11 cellular contexts compared by ENCODE assay signal in the genomic region with DNA sequence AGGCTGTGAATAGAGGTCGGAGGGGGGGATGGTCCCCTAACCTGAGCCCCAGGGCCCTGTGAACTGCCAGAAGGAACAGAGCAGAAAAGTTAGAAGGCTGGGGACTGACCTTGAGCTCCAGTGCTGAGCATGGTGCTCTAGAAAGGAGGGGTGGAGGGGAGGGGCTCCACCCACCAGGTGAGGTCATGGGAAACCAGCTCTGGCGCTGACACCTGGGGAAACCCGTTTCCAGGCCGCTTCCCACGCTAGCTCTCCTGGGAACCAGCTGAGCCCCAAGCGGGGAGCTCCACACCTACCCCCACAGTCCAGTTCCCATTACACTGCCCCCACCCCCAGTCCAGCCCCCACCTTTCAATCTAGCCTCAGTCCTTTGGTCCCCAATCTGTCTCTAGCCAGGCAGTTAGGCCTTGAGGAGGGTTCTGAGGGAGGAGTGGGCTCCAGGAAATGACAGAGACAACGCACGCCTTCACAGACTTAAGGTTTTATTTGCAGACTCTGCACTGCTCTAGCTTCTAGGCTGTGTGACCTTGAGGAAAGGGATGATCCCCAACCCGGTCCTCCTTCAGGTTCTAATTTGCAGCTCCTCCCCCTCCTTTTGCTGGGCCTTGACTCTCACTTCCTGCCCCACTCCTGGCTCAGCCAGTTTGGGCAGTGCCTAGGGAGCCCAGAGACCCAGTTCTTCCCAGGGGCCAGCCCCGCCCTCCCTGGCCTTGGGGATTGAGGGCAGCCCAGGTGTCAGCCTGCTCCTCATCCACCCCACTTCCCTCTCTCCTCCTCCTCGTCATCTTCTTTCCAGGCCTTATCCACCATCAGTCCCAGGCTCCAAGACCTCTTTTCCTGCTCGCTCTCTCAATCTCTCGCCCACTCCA. TPM values are rescaled to one million over a fixed set of nuclear protein-coding genes. Genes with fewer than 3 reads are reported as not detected.
A peak's percentile ranks its signal among the peaks of the same experiment; 100 is the strongest.
DNase-seq lines count a peak whose midpoint lies in the region; ATAC-seq lines count a peak whose summit lies in the region.
"Had no signal": no experiment of that assay in that cellular context is flagged by ENCODE, and none has a peak within 500 bp of the region (broad histone marks: within the 10 kb centered on the region; RNA-seq: fewer than 3 reads in every experiment).

No MANE protein-coding gene starts in this region.

- H3K4me1 ChIP-seq in CD4-positive, CD25-positive, alpha-beta regulatory T cell (ENCODE audit: control insufficient read depth, insufficient read depth, low read length, poor library complexity, severe bottlenecking) = peaks cover 14% of the 10 kb centered on the region

- peak overlapping the region; percentile 12 to 76 (median 28) for H3K27ac Mint-ChIP-seq in CD4-positive, CD25-positive, alpha-beta regulatory T cell
- no peak overlapping the region for H3K27ac Mint-ChIP-seq in T-cell

- DNase-seq in CD4-positive, CD25-positive, alpha-beta regulatory T cell = no peak
- DNase-seq in T-cell = no peak
- peak; percentile 78 for DNase-seq in left kidney (ENCODE audit: low read depth, low spot score)
- DNase-seq in NCI-H2081 (lab: John Stamatoyannopoulos, UW) = no peak
- DNase-seq in mesenteric fat pad (ENCODE audit: low spot score) = no peak
- DNase-seq in SW480 (ENCODE audit: low spot score) = no peak
- no peak for DNase-seq in NCI-H187 (lab: John Stamatoyannopoulos, UW)

- H3K9me3 ChIP-seq in CD4-positive, CD25-positive, alpha-beta regulatory T cell (ENCODE audit: control insufficient read depth in 2 of 2, low read length in 2 of 2) = no peaks in the 10 kb centered on the region
- H3K9me3 ChIP-seq: SJSA1 had no signal

- no peaks in the 10 kb centered on the region for H3K36me3 Mint-ChIP-seq in CD4-positive, CD25-positive, alpha-beta regulatory T cell
- H3K36me3 Mint-ChIP-seq in T-cell = no peaks in the 10 kb centered on the region

- no peaks in the 10 kb centered on the region for H3K27me3 ChIP-seq in CD4-positive, CD25-positive, alpha-beta regulatory T cell (ENCODE audit: control insufficient read depth, insufficient read depth, low read length)

- POLR2A ChIA-PET in T-cell (lab: Charles Lee) = no interaction called here

- no peak overlapping the region for H3K27ac ChIP-seq in CD4-positive, CD25-positive, alpha-beta regulatory T cell (ENCODE audit: insufficient read depth, low read length, poor library complexity, severe bottlenecking)
- H3K27ac ChIP-seq: SJSA1 had no signal

- H3K27me3 Mint-ChIP-seq in CD4-positive, CD25-positive, alpha-beta regulatory T cell = peaks cover 5% of the 10 kb centered on the region
- H3K27me3 Mint-ChIP-seq in T-cell = peaks cover 3 to 6% of the 10 kb centered on the region in 2 donors

- CTCF ChIA-PET in T-cell (lab: Charles Lee) = interaction anchor here (1.1 to 2.7 kb wide), 3 partner anchors 14 to 22 kb away, joined by 4 to 9 read pairs (median 8); a partner anchor contains a TSS

- peaks cover 0 to 18% (median 2%) of the 10 kb centered on the region in 4 donors for H3K4me1 Mint-ChIP-seq in CD4-positive, CD25-positive, alpha-beta regulatory T cell
- H3K4me1 Mint-ChIP-seq in T-cell = peaks cover 7 to 11% (median 8%) of the 10 kb centered on the region in 3 donors

- H3K4me3 ChIP-seq in CD4-positive, CD25-positive, alpha-beta regulatory T cell (ENCODE audit: low read depth, low read length) = no peak overlapping the region
- H3K4me3 ChIP-seq: SJSA1 had no signal

- no peak for ATAC-seq in CD4-positive, CD25-positive, alpha-beta regulatory T cell (ENCODE audit: low read depth in 2 of 2)
- ATAC-seq in GM18909 (IDR thresholded peaks at IDR 0.05; ENCODE audit: poor library complexity, unreplicated experiment) (peak; percentile 49), T-cell (replicated peaks in 1 of 4) (no peak)

- peak overlapping the region; percentile 58 to 86 (median 70) for H3K4me3 Mint-ChIP-seq in CD4-positive, CD25-positive, alpha-beta regulatory T cell
- H3K4me3 Mint-ChIP-seq in T-cell = peak overlapping the region in 2 of 3 donors; percentile 21 to 84

- H3K9me3 Mint-ChIP-seq in CD4-positive, CD25-positive, alpha-beta regulatory T cell = peaks cover 0 to 2% (median 0%) of the 10 kb centered on the region in 7 donors
- H3K9me3 Mint-ChIP-seq in T-cell = no peaks in the 10 kb centered on the region

- H3K36me3 ChIP-seq in CD4-positive, CD25-positive, alpha-beta regulatory T cell (ENCODE audit: control insufficient read depth, insufficient read depth, low read length) = no peaks in the 10 kb centered on the region
- H3K36me3 ChIP-seq: SJSA1 had no signal

RNA-seq across cellular contexts. Expression of a gene that starts 2.1 kb away (rescaled TPM):
- not detected for total RNA-seq in CD4-positive, CD25-positive, alpha-beta regulatory T cell
- under 1 TPM in 1 of 4 donors, not detected in 3; 0.09 TPM for polyA plus RNA-seq in CD4-positive, CD25-positive, alpha-beta regulatory T cell
- not detected for total RNA-seq in T-cell
- not detected for total RNA-seq in mesenteric fat pad
- total RNA-seq: SJSA1 had no signal
- polyA plus RNA-seq: liver had no signal

RNA-seq across cellular contexts. Expression of a gene that starts 22.3 kb away (rescaled TPM):
- 26.4 TPM for total RNA-seq in CD4-positive, CD25-positive, alpha-beta regulatory T cell
- polyA plus RNA-seq in CD4-positive, CD25-positive, alpha-beta regulatory T cell = 10 to 100 TPM; 19.5 to 26.5 (median 22.4) TPM
- total RNA-seq in T-cell (10 to 100 TPM; 16.2 to 23.4 (median 21.3) TPM), mesenteric fat pad (29.3 TPM)

RNA-seq across cellular contexts. Expression of a gene that starts 28.1 kb away (rescaled TPM):
- 2.1 TPM for total RNA-seq in CD4-positive, CD25-positive, alpha-beta regulatory T cell
- 1 to 10 TPM in 3 of 4 donors, under 1 TPM in 1; 0.63 to 1.9 (median 1.8) TPM for polyA plus RNA-seq in CD4-positive, CD25-positive, alpha-beta regulatory T cell
- total RNA-seq in T-cell (1 to 10 TPM; 1.6 to 6.6 (median 5.1) TPM), mesenteric fat pad (2.7 TPM)

RNA-seq across cellular contexts. Expression of a gene that starts 43.5 kb away (rescaled TPM):
- total RNA-seq in CD4-positive, CD25-positive, alpha-beta regulatory T cell = not detected
- polyA plus RNA-seq in CD4-positive, CD25-positive, alpha-beta regulatory T cell = not detected
- total RNA-seq in T-cell (not detected), mesenteric fat pad (not detected)
- total RNA-seq: cerebellum, liver, SJSA1 had no signal
- polyA plus RNA-seq: liver had no signal

RNA-seq across cellular contexts. Expression of a gene that starts 57.2 kb away (rescaled TPM):
- not detected for total RNA-seq in CD4-positive, CD25-positive, alpha-beta regulatory T cell
- not detected for polyA plus RNA-seq in CD4-positive, CD25-positive, alpha-beta regulatory T cell
- total RNA-seq in T-cell (under 1 TPM in 3 of 5 donors, not detected in 2; 0.12 to 0.25 (median 0.13) TPM), mesenteric fat pad (15.2 TPM)
- total RNA-seq: SJSA1 had no signal

Comparison
In these comparisons a context has a peak if more than half of its experiments do, and no peak if none do; other contexts are left out.
1. H3K27ac Mint-ChIP-seq: peak in CD4-positive, CD25-positive, alpha-beta regulatory T cell (3 of 3); none in T-cell (0 of 2).